In the genomic region with DNA sequence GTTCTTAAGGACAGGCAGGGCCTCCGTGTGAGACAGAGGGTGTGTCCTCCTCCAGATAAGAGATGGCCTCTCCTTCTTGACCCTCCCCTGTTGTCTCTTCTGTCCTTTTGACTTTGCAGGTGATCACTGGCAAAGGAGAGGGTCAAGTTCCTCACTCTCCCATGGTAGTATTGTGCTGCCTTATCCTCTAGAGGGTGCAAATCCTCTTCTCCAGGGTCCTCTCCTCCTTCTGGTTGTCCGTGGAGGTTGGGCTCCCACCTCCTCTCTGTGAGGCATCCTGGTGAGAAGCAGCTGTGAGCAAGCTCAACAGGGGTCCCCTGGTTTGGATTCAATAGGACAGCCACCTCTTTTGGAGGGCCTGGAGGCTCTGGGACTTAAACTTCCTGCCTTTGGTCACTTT, we compare ENCODE assay signal across 10 cellular contexts. TPM values are rescaled to one million over a fixed set of nuclear protein-coding genes. Genes with fewer than 3 reads are reported as not detected.
DNase-seq lines count a peak whose midpoint lies in the region; ATAC-seq and TF ChIP-seq lines count a peak whose summit lies in the region.
"Had no signal": no experiment of that assay in that cellular context is flagged by ENCODE, and none has a peak within 500 bp of the region (broad histone marks: within the 10 kb centered on the region; RNA-seq: fewer than 3 reads in every experiment).

No MANE protein-coding gene starts in this region.

- no peaks in the 10 kb centered on the region for H3K27me3 Mint-ChIP-seq in effector memory CD8-positive, alpha-beta T cell

- H3K9ac ChIP-seq in OCI-LY3 (ENCODE audit: low read length) = no peak overlapping the region

- peak; percentile 46 for ATAC-seq in effector memory CD8-positive, alpha-beta T cell (replicated peaks)
- no peak for ATAC-seq in GM18520 (IDR thresholded peaks at IDR 0.05; ENCODE audit: unreplicated experiment)

- H3K36me3 ChIP-seq in OCI-LY3 (replicated peaks; ENCODE audit: low read depth, low read length) (no peaks in the 10 kb centered on the region), esophagus muscularis mucosa (no peaks in the 10 kb centered on the region)

- H2AFZ ChIP-seq in OCI-LY3 (ENCODE audit: low read depth, low read length) = no peak overlapping the region

- no peak overlapping the region for H3K27ac Mint-ChIP-seq in effector memory CD8-positive, alpha-beta T cell

- no peaks in the 10 kb centered on the region for H3K36me3 Mint-ChIP-seq in effector memory CD8-positive, alpha-beta T cell (ENCODE audit: insufficient read depth)

- no peak overlapping the region for H3K4me3 ChIP-seq in OCI-LY3 (ENCODE audit: low read length)
- H3K4me3 ChIP-seq in esophagus muscularis mucosa = no peak overlapping the region

- H3K4me1 ChIP-seq in OCI-LY3 (ENCODE audit: low read length) (peaks cover 9% of the 10 kb centered on the region), esophagus muscularis mucosa (no peaks in the 10 kb centered on the region)

- no peaks in the 10 kb centered on the region for H4K20me1 ChIP-seq in OCI-LY3 (ENCODE audit: insufficient read depth, low read length)

- H3K27ac ChIP-seq in OCI-LY3 (ENCODE audit: low read length) = no peak overlapping the region
- no peak overlapping the region for H3K27ac ChIP-seq in esophagus muscularis mucosa (replicated peaks in 1 of 4)

- intact Hi-C loops in esophagus muscularis mucosa (cut with DNase I) = no loop called here

- H3K9me3 Mint-ChIP-seq in effector memory CD8-positive, alpha-beta T cell = no peaks in the 10 kb centered on the region

- H3K79me2 ChIP-seq in OCI-LY3 (ENCODE audit: low read length) = no peaks in the 10 kb centered on the region

- H3K4me1 Mint-ChIP-seq in effector memory CD8-positive, alpha-beta T cell (ENCODE audit: low read depth in 2 of 2) = no peaks in the 10 kb centered on the region

- no peak for TF ChIP-seq POLR2A in esophagus muscularis mucosa (IDR thresholded peaks at IDR 0.05; ENCODE audit: low read depth)

- H3K27me3 ChIP-seq in OCI-LY3 (ENCODE audit: low read depth, low read length) (no peaks in the 10 kb centered on the region), esophagus muscularis mucosa (no peaks in the 10 kb centered on the region)

- peak in 4 of 6 experiments; percentile 7 to 26 (median 12) for DNase-seq in stimulated activated naive CD4-positive, alpha-beta T cell (lab: John Stamatoyannopoulos, UW)
- no peak for DNase-seq in stimulated activated naive CD4-positive, alpha-beta T cell treated with Interleukin-2 at 50 U/mL for 16 hours (lab: John Stamatoyannopoulos, UW)
- peak in 2 of 3 experiments; percentile 2 to 3 for DNase-seq in effector memory CD8-positive, alpha-beta T cell
- DNase-seq in NCI-H1930 (lab: John Stamatoyannopoulos, UW) = no peak
- no peak for DNase-seq in NCI-H1105 treated with DMSO at 0.1 percent for 48 hours (lab: John Stamatoyannopoulos, UW)
- DNase-seq in esophagus muscularis mucosa (ENCODE audit: extremely low spot score) = no peak

- H3K4me3 Mint-ChIP-seq in effector memory CD8-positive, alpha-beta T cell = no peak overlapping the region

- H3K9me3 ChIP-seq in OCI-LY3 (ENCODE audit: insufficient read depth, low read length) (no peaks in the 10 kb centered on the region), esophagus muscularis mucosa (no peaks in the 10 kb centered on the region)

- WGBS in esophagus muscularis mucosa = 28% methylated on average over 2 of the region's 2 CpGs

- no peak for TF ChIP-seq EP300 in esophagus muscularis mucosa (IDR thresholded peaks at IDR 0.05)

- H3K4me2 ChIP-seq in OCI-LY3 (ENCODE audit: low read length) = no peak overlapping the region

- TF ChIP-seq CTCF in OCI-LY3 (IDR thresholded peaks at IDR 0.05; ENCODE audit: low read depth, low read length) (peak; percentile 39), esophagus muscularis mucosa (IDR thresholded peaks at IDR 0.05) (no peak)

RNA-seq across cellular contexts. Expression of gene ZNF182, which starts 44.8 kb away (rescaled TPM):
- 1 to 10 TPM; 3.5 to 6.2 (median 3.9) TPM for total RNA-seq in esophagus muscularis mucosa

RNA-seq across cellular contexts. Expression of gene SPACA5, which starts 47.8 kb away (rescaled TPM):
- total RNA-seq in esophagus muscularis mucosa = not detected
- total RNA-seq: Daoy, RPMI7951 had no signal

Comparison
In these comparisons a context has a peak if more than half of its experiments do, and no peak if none do; other contexts are left out.
1. DNase-seq: peak in stimulated activated naive CD4-positive, alpha-beta T cell (4 of 6) and effector memory CD8-positive, alpha-beta T cell (2 of 3); none in stimulated activated naive CD4-positive, alpha-beta T cell treated with Interleukin-2 at 50 U/mL for 16 hours (single experiment), NCI-H1930 (0 of 2), NCI-H1105 treated with DMSO at 0.1 percent for 48 hours (single experiment) and esophagus muscularis mucosa (single experiment).